In genomic region chr6:36668601-36669390, GRCh38 we compare ENCODE assay signal across 1 cellular context.
TF ChIP-seq lines count a peak whose summit lies in the region.

No MANE protein-coding gene starts in this region.

TF ChIP-seq in GM23338, 12 proteins besides CTCF, POLR2A, EP300 and RAD21:
- TF ChIP-seq ZNF331 (CRISPR knock-in tag; IDR thresholded peaks at IDR 0.05; ENCODE audit: low read depth) = no peak
- TF ChIP-seq NANOG (IDR thresholded peaks at IDR 0.05; ENCODE audit: borderline replicate concordance) = no peak
- no peak for TF ChIP-seq STAT1 (IDR thresholded peaks at IDR 0.05; ENCODE audit: unreplicated experiment)
- no peak for TF ChIP-seq ZNF114 (CRISPR knock-in tag; IDR thresholded peaks at IDR 0.05)
- no peak for TF ChIP-seq ZNF462 (CRISPR knock-in tag; IDR thresholded peaks at IDR 0.05)
- no peak for TF ChIP-seq REST (IDR thresholded peaks at IDR 0.05; ENCODE audit: unreplicated experiment)
